Comparison of ENCODE assay signal across 12 cellular contexts in the genomic region with DNA sequence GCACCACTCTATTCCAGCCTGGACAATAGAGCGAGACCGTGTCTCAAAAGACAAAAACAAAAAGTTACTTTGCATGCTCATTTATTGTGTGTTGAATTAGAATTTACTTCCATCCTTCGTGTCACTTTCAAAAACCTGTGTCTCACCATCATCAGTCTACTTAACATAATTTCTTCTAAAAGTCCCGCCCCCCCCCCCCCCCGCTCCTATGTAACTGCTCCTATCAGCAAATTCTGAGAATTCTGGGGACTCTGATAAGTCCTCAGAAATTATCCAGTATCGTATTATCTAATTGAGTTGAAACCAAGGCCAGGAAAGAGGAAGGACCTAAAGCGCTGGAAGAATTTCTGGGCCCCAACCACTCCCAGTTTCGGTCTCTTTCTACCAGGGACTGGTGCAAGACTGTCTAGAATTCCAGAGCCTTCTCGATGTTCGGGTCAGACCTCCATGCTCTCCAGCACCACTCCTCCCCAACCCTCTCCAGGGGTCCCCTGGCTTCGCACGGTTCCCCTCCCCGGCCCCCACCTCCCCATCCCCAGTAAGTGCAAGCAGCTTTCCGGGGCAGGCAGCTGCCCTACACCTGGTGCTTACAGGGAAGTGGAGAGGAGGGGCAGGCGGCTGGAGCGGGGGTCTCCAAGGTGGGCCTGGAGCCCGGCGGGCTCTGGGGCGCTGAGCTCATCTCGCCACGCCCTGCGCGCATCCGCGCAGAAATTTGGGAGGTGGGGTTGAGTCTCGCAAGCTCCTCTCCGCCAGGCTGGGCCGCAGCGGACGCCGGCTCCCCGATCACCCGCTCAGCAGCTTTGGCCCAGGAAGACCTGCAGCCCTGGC. TPM values are rescaled to one million over a fixed set of nuclear protein-coding genes. Genes with fewer than 3 reads are reported as not detected.
DNase-seq lines count a peak whose midpoint lies in the region; ATAC-seq and TF ChIP-seq lines count a peak whose summit lies in the region.
"Had no signal": no experiment of that assay in that cellular context is flagged by ENCODE, and none has a peak within 500 bp of the region (broad histone marks: within the 10 kb centered on the region; RNA-seq: fewer than 3 reads in every experiment).

No MANE protein-coding gene starts in this region.

- CTCF ChIA-PET in activated B cell treated with CpG ODN at 0.5 μM for 24 hours (lab: Charles Lee) = no interaction called here

- H3K9me3 Mint-ChIP-seq in activated B cell treated with CpG ODN at 0.5 μM for 24 hours = peaks cover 2% of the 10 kb centered on the region

- no peaks in the 10 kb centered on the region for H3K27me3 ChIP-seq in body of pancreas

- no peak for TF ChIP-seq POLR2A in body of pancreas (IDR thresholded peaks at IDR 0.05)

- H3K9me3 ChIP-seq in ES-I3 (ENCODE audit: control insufficient read depth, insufficient read depth, low read length) = 0 out of 2 replicates have a peak, but pooled peaks cover 2% of the 10 kb centered on the region
- no peaks in the 10 kb centered on the region for H3K9me3 ChIP-seq in body of pancreas

- POLR2A ChIA-PET in activated B cell treated with CpG ODN at 0.5 μM for 24 hours (lab: Charles Lee) = no interaction called here

- H3K9ac ChIP-seq in ES-I3 (ENCODE audit: low read depth, low read length) = peak overlapping the region; percentile 42; the same call in 1 of the 2 replicates

- TF ChIP-seq CTCF in activated B cell treated with CpG ODN at 0.5 μM for 24 hours (IDR thresholded peaks at IDR 0.05) (no peak), body of pancreas (IDR thresholded peaks at IDR 0.05) (no peak)

- H3K4me1 ChIP-seq in ES-I3 (ENCODE audit: insufficient read depth, low read length) = no peaks in the 10 kb centered on the region
- H3K4me1 ChIP-seq in body of pancreas = no peaks in the 10 kb centered on the region

- H3K27ac Mint-ChIP-seq in activated B cell treated with CpG ODN at 0.5 μM for 24 hours = no peak overlapping the region

- no peaks in the 10 kb centered on the region for H3K36me3 Mint-ChIP-seq in activated B cell treated with CpG ODN at 0.5 μM for 24 hours (ENCODE audit: low read depth)

- peaks cover 16% of the 10 kb centered on the region for H3K27me3 Mint-ChIP-seq in activated B cell treated with CpG ODN at 0.5 μM for 24 hours

- DNase-seq in activated B cell treated with CpG ODN at 0.5 μM for 24 hours = no peak
- no peak for DNase-seq in left cardiac atrium
- no peak for DNase-seq in sciatic nerve (ENCODE audit: low spot score)
- DNase-seq in NCI-H82 treated with DMSO at 0.1 percent for 48 hours (lab: John Stamatoyannopoulos, UW; ENCODE audit: unreplicated experiment) = no peak
- no peak for DNase-seq in body of pancreas
- DNase-seq in DMS53 (lab: John Stamatoyannopoulos, UW) = no peak
- DNase-seq: KG1, NCI-H2081, PC-3, T-helper 2 cell had no signal

- ATAC-seq in activated B cell treated with CpG ODN at 0.5 μM for 24 hours (ENCODE audit: low read depth) = peak; percentile 28
- peak; percentile 56 to 62 for ATAC-seq in left cardiac atrium
- peak; percentile 79 for ATAC-seq in sciatic nerve
- ATAC-seq in activated CD4-positive, CD25-positive, alpha-beta regulatory T cell treated with anti-CD3 and anti-CD28 coated beads, Interleukin-2, amount 50 U/mL, for 24 hours = no peak
- no peak for ATAC-seq in body of pancreas
- ATAC-seq: PC-3 had no signal

- no peaks in the 10 kb centered on the region for H3K36me3 ChIP-seq in ES-I3 (ENCODE audit: insufficient read depth, low read length)
- no peaks in the 10 kb centered on the region for H3K36me3 ChIP-seq in body of pancreas (replicated peaks in 1 of 2; ENCODE audit: insufficient read depth in 1 of 2, low read depth in 2 of 2)

- peaks cover 7% of the 10 kb centered on the region for H3K4me1 Mint-ChIP-seq in activated B cell treated with CpG ODN at 0.5 μM for 24 hours

- no peak overlapping the region for H3K27ac ChIP-seq in body of pancreas

- 34 to 39% methylated on average over 17 to 22 of the region's 33 CpGs for WGBS in body of pancreas, 2 donors

- no peak overlapping the region for H3K4me3 ChIP-seq in body of pancreas

- intact Hi-C loops in activated B cell treated with CpG ODN at 0.5 μM for 24 hours (cut with micrococcal nuclease) = no loop called here
- intact Hi-C loops in left cardiac atrium (cut with DNase I) = no loop called here
- intact Hi-C loops in sciatic nerve (cut with DNase I) = no loop called here
- intact Hi-C loops in body of pancreas (cut with DNase I) = no loop called here

- no peak overlapping the region for H3K4me3 Mint-ChIP-seq in activated B cell treated with CpG ODN at 0.5 μM for 24 hours

RNA-seq across cellular contexts. Expression of a gene that starts 15.9 kb away (rescaled TPM):
- 15.0 and 21.2 TPM in 2 replicates for total RNA-seq in activated B cell treated with CpG ODN at 0.5 μM for 24 hours
- 10 to 100 TPM; 12.2 to 16.4 TPM for total RNA-seq in left cardiac atrium
- 30.0 TPM for total RNA-seq in sciatic nerve
- 10 to 100 TPM; 30.0 to 53.4 TPM for total RNA-seq in body of pancreas

Comparison
In these comparisons a context has a peak if more than half of its experiments do, and no peak if none do; other contexts are left out.
1. ATAC-seq: peak in activated B cell treated with CpG ODN at 0.5 μM for 24 hours (single experiment), left cardiac atrium (2 of 2) and sciatic nerve (single experiment); none in activated CD4-positive, CD25-positive, alpha-beta regulatory T cell treated with anti-CD3 and anti-CD28 coated beads, Interleukin-2, amount 50 U/mL, for 24 hours (0 of 2) and body of pancreas (single experiment).